1 cellular context compared by ENCODE assay signal in genomic region chr19:38318595-38319142, GRCh38.
TF ChIP-seq lines count a peak whose summit lies in the region.

No MANE protein-coding gene starts in this region.

TF ChIP-seq in endothelial cell of umbilical vein, 7 proteins besides CTCF, POLR2A, EP300 and RAD21:
- TF ChIP-seq GATA2 (IDR thresholded peaks at IDR 0.05; ENCODE audit: insufficient read depth, insufficient read length, low read depth, low read length) (no peak), FOS (IDR thresholded peaks at IDR 0.05; ENCODE audit: borderline replicate concordance, insufficient read depth, low read length) (no peak), EZH2 (IDR thresholded peaks at IDR 0.05; ENCODE audit: borderline replicate concordance, low read depth, low read length, severe bottlenecking) (no peak), JUN (IDR thresholded peaks at IDR 0.05; ENCODE audit: borderline replicate concordance, insufficient read depth, insufficient read length, low read depth) (no peak), MYC (IDR thresholded peaks at IDR 0.05; ENCODE audit: low read depth, low read length) (no peak), MAX (IDR thresholded peaks at IDR 0.05; ENCODE audit: insufficient read depth, insufficient read length) (no peak), POLR2AphosphoS5 (IDR thresholded peaks at IDR 0.05; ENCODE audit: insufficient read depth, low read depth, low read length) (no peak)
